ENCODE assay signal across 30 cellular contexts in the genomic region with DNA sequence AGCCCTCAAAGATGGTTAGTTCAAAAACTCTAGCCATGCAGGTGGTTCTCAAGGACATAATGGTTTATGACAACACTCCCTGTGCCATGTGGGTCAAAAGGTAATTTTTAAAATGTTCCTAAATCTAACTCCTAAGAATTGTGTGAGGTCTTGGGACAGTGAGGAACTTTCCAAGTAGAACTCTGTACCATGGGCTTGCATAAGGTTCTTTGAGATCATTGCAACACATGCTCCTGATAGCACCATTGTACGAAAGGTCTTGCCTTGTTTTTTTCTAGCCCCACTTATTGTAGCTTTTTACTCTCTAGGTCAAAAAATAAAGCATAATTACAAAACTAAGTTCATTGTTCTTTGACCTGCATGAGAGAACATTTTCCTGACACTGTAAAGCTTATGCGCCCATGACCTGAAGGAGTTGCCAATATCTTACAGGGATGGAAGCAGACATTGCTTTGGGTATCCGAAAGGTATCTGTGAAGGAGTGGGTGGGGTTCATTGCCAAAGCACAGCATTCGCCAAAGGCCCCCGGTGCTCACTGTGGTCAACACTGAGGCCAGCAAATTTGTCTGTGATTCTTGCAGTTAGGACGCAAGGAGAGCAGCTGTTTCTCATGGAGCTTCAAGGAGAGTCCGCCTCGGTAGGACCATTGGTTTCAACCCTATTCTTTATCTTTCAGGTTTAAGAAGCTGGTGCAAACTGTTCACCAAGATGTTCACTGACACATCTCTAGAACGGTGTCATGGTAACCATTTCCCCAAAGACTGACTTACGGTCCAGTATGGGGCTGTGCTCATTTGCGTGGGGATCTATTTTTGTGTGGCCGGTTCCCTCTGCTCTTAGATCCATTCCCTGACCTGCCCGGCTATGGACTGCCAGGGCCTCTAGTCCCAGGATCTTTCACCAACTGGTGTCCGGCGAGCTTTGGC. TPM values are rescaled to one million over a fixed set of nuclear protein-coding genes. Genes with fewer than 3 reads are reported as not detected.
A peak's percentile ranks its signal among the peaks of the same experiment; 100 is the strongest.
DNase-seq lines count a peak whose midpoint lies in the region; ATAC-seq and TF ChIP-seq lines count a peak whose summit lies in the region.
"Had no signal": no experiment of that assay in that cellular context is flagged by ENCODE, and none has a peak within 500 bp of the region (broad histone marks: within the 10 kb centered on the region; RNA-seq: fewer than 3 reads in every experiment).

No MANE protein-coding gene starts in this region.

- H3K36me3 ChIP-seq in Karpas-422 (ENCODE audit: insufficient read depth, low read length) (no peaks in the 10 kb centered on the region), suprapubic skin (no peaks in the 10 kb centered on the region), stomach (no peaks in the 10 kb centered on the region)
- H3K36me3 ChIP-seq: MG63, thyroid gland had no signal

- no peaks in the 10 kb centered on the region for H4K20me1 ChIP-seq in Karpas-422 (ENCODE audit: insufficient read depth, low read depth, low read length)

- H3K4me3 ChIP-seq in Karpas-422 (ENCODE audit: low read length) (no peak overlapping the region), suprapubic skin (no peak overlapping the region), stomach (no peak overlapping the region)
- H3K4me3 ChIP-seq: A549, K562, MG63, skin epidermis, thyroid gland had no signal

- no peak overlapping the region for H3K4me3 Mint-ChIP-seq in activated naive CD8-positive, alpha-beta T cell treated with anti-CD3 and anti-CD28 coated beads, Interleukin-2, amount 10 ng/mL, durations not matched to agents 7 days and 5 days
- no peak overlapping the region for H3K4me3 Mint-ChIP-seq in activated naive CD8-positive, alpha-beta T cell treated with anti-CD3 and anti-CD28 coated beads for 36 hours
- H3K4me3 Mint-ChIP-seq: activated CD4-positive, alpha-beta memory T cell treated with anti-CD3 and anti-CD28 coated beads for 36 hours; activated naive CD4-positive, alpha-beta T cell treated with anti-CD3 and anti-CD28 coated beads, Interleukin-2, amount 50 U/mL, for 24 hours; CD4-positive, alpha-beta memory T cell; H9; naive thymus-derived CD8-positive, alpha-beta T cell; stimulated activated naive CD8-positive, alpha-beta T cell treated with anti-CD3 and anti-CD28 coated beads, Interleukin-15, Interleukin-2, amounts not matched to agents 100 ng/mL and 50 ng/mL, for 24 hours had no signal

- no peaks in the 10 kb centered on the region for H3K79me2 ChIP-seq in Karpas-422 (ENCODE audit: low read length)

- H3K9me3 ChIP-seq in Karpas-422 (ENCODE audit: low read length) (no peaks in the 10 kb centered on the region), suprapubic skin (no peaks in the 10 kb centered on the region), stomach (no peaks in the 10 kb centered on the region)
- H3K9me3 ChIP-seq: A549, MG63, thyroid gland had no signal

- H3K36me3 Mint-ChIP-seq in activated naive CD8-positive, alpha-beta T cell treated with anti-CD3 and anti-CD28 coated beads, Interleukin-2, amount 10 ng/mL, durations not matched to agents 7 days and 5 days: no peaks in the 10 kb centered on the region
- no peaks in the 10 kb centered on the region for H3K36me3 Mint-ChIP-seq in activated naive CD8-positive, alpha-beta T cell treated with anti-CD3 and anti-CD28 coated beads for 36 hours
- H3K36me3 Mint-ChIP-seq: activated CD4-positive, alpha-beta memory T cell treated with anti-CD3 and anti-CD28 coated beads for 36 hours; activated naive CD4-positive, alpha-beta T cell treated with anti-CD3 and anti-CD28 coated beads, Interleukin-2, amount 50 U/mL, for 24 hours; CD4-positive, alpha-beta memory T cell; naive thymus-derived CD8-positive, alpha-beta T cell had no signal

- H3K27ac Mint-ChIP-seq in activated naive CD8-positive, alpha-beta T cell treated with anti-CD3 and anti-CD28 coated beads, Interleukin-2, amount 10 ng/mL, durations not matched to agents 7 days and 5 days: no peak overlapping the region
- H3K27ac Mint-ChIP-seq in activated naive CD8-positive, alpha-beta T cell treated with anti-CD3 and anti-CD28 coated beads for 36 hours: no peak overlapping the region
- H3K27ac Mint-ChIP-seq: activated CD4-positive, alpha-beta memory T cell treated with anti-CD3 and anti-CD28 coated beads for 36 hours; H9; naive thymus-derived CD8-positive, alpha-beta T cell; stimulated activated naive CD8-positive, alpha-beta T cell treated with anti-CD3 and anti-CD28 coated beads, Interleukin-15, Interleukin-2, amounts not matched to agents 100 ng/mL and 50 ng/mL, for 24 hours had no signal

- TF ChIP-seq CTCF in suprapubic skin (IDR thresholded peaks at IDR 0.05) (no peak), stomach (IDR thresholded peaks at IDR 0.05) (no peak)

- no peak overlapping the region for H3K9ac ChIP-seq in Karpas-422 (ENCODE audit: low read length)

- H3K4me2 ChIP-seq in Karpas-422 (ENCODE audit: low read depth, low read length, poor library complexity, severe bottlenecking): peak overlapping the region; percentile 41
- H3K4me2 ChIP-seq: A549 had no signal

- no peaks in the 10 kb centered on the region for H3K9me3 Mint-ChIP-seq in activated naive CD8-positive, alpha-beta T cell treated with anti-CD3 and anti-CD28 coated beads, Interleukin-2, amount 10 ng/mL, durations not matched to agents 7 days and 5 days
- no peaks in the 10 kb centered on the region for H3K9me3 Mint-ChIP-seq in activated naive CD8-positive, alpha-beta T cell treated with anti-CD3 and anti-CD28 coated beads for 36 hours
- H3K9me3 Mint-ChIP-seq: activated CD4-positive, alpha-beta memory T cell treated with anti-CD3 and anti-CD28 coated beads for 36 hours; activated naive CD4-positive, alpha-beta T cell treated with anti-CD3 and anti-CD28 coated beads, Interleukin-2, amount 50 U/mL, for 24 hours; H9; naive thymus-derived CD8-positive, alpha-beta T cell; stimulated activated naive CD8-positive, alpha-beta T cell treated with anti-CD3 and anti-CD28 coated beads, Interleukin-15, Interleukin-2, amounts not matched to agents 100 ng/mL and 50 ng/mL, for 24 hours had no signal

- peaks cover 15% of the 10 kb centered on the region for H3K27me3 Mint-ChIP-seq in activated naive CD8-positive, alpha-beta T cell treated with anti-CD3 and anti-CD28 coated beads, Interleukin-2, amount 10 ng/mL, durations not matched to agents 7 days and 5 days
- H3K27me3 Mint-ChIP-seq in activated naive CD8-positive, alpha-beta T cell treated with anti-CD3 and anti-CD28 coated beads for 36 hours: peaks cover 4% of the 10 kb centered on the region

- DNase-seq in activated naive CD8-positive, alpha-beta T cell treated with anti-CD3 and anti-CD28 coated beads, Interleukin-2, amount 10 ng/mL, durations not matched to agents 7 days and 5 days: peak; percentile 1
- no peak for DNase-seq in activated naive CD8-positive, alpha-beta T cell treated with anti-CD3 and anti-CD28 coated beads for 36 hours
- DNase-seq in Karpas-422 (peak; percentile 43), suprapubic skin (ENCODE audit: low spot score in 2 of 2) (peak; percentile 26 to 55), NCI-H1105 treated with DMSO at 0.1 percent for 48 hours (lab: John Stamatoyannopoulos, UW) (no peak), stomach (no peak), dermis blood vessel endothelial cell (no peak)
- DNase-seq: activated CD4-positive, alpha-beta memory T cell treated with anti-CD3 and anti-CD28 coated beads for 36 hours; activated CD8-positive, alpha-beta memory T cell treated with anti-CD3 and anti-CD28 coated beads, Interleukin-2, amount 50 U/mL, for 4 hours; CD4-positive, alpha-beta memory T cell; effector memory CD4-positive, alpha-beta T cell; glutamatergic neuron; H9; islet precursor cell; MG63; naive thymus-derived CD8-positive, alpha-beta T cell; NCI-H1417; NCI-H2029 treated with DMSO at 0.1 percent for 48 hours; NCI-H226; NCI-H748 treated with DMSO at 0.1 percent for 48 hours; nucleus accumbens; T-helper 1 cell; thyroid gland had no signal

- no peak for ATAC-seq in activated naive CD8-positive, alpha-beta T cell treated with anti-CD3 and anti-CD28 coated beads, Interleukin-2, amount 10 ng/mL, durations not matched to agents 7 days and 5 days (ENCODE audit: low read depth)
- peak; percentile 71 for ATAC-seq in HG02588 (IDR thresholded peaks at IDR 0.05; ENCODE audit: unreplicated experiment)
- ATAC-seq: A549; activated CD4-positive, CD25-positive, alpha-beta regulatory T cell treated with anti-CD3 and anti-CD28 coated beads, Interleukin-2, amount 50 U/mL, for 24 hours; K562; naive thymus-derived CD8-positive, alpha-beta T cell had no signal

- WGBS in suprapubic skin: 94% methylated on average over 15 of the region's 15 CpGs
- WGBS in stomach, 5 donors: 90 to 96% (median 94%) methylated on average over 15 of the region's 15 CpGs

- POLR2A ChIA-PET in activated naive CD8-positive, alpha-beta T cell treated with anti-CD3 and anti-CD28 coated beads, Interleukin-2, amount 10 ng/mL, durations not matched to agents 7 days and 5 days (lab: Charles Lee): no interaction called here

- H3K27me3 ChIP-seq in Karpas-422 (ENCODE audit: low read length) (no peaks in the 10 kb centered on the region), suprapubic skin (peaks cover 2% of the 10 kb centered on the region), stomach (no peaks in the 10 kb centered on the region)
- H3K27me3 ChIP-seq: MG63, thyroid gland had no signal

- H3K9me2 ChIP-seq in Karpas-422 (replicated peaks; ENCODE audit: insufficient read depth, low read length): no peaks in the 10 kb centered on the region

- H3K4me1 Mint-ChIP-seq in activated naive CD8-positive, alpha-beta T cell treated with anti-CD3 and anti-CD28 coated beads, Interleukin-2, amount 10 ng/mL, durations not matched to agents 7 days and 5 days: no peaks in the 10 kb centered on the region
- H3K4me1 Mint-ChIP-seq in activated naive CD8-positive, alpha-beta T cell treated with anti-CD3 and anti-CD28 coated beads for 36 hours: no peaks in the 10 kb centered on the region
- H3K4me1 Mint-ChIP-seq: activated naive CD4-positive, alpha-beta T cell treated with anti-CD3 and anti-CD28 coated beads, Interleukin-2, amount 50 U/mL, for 24 hours had no signal

- no peak for TF ChIP-seq EP300 in suprapubic skin (IDR thresholded peaks at IDR 0.05)
- no peak for TF ChIP-seq EP300 in stomach (IDR thresholded peaks at IDR 0.05)

- no peak overlapping the region for H2AFZ ChIP-seq in Karpas-422 (ENCODE audit: low read length)

- TF ChIP-seq POLR2A in suprapubic skin (IDR thresholded peaks at IDR 0.05) (no peak), stomach (IDR thresholded peaks at IDR 0.05) (no peak)

- intact Hi-C loops in stomach (cut with DNase I; ENCODE audit: low total_unique reads): loop anchor here (5.0 kb wide), 1 partner anchor 53 kb away; no protein-coding TSS in a partner anchor

- H3K27ac ChIP-seq in Karpas-422 (ENCODE audit: low read length): no peak overlapping the region
- H3K27ac ChIP-seq in suprapubic skin: no peak overlapping the region
- no peak overlapping the region for H3K27ac ChIP-seq in stomach
- H3K27ac ChIP-seq: A549, skin epidermis, thyroid gland had no signal

- H3K4me1 ChIP-seq in Karpas-422 (ENCODE audit: low read length) (peaks cover 23% of the 10 kb centered on the region), suprapubic skin (no peaks in the 10 kb centered on the region), stomach (no peaks in the 10 kb centered on the region)
- H3K4me1 ChIP-seq: A549, thyroid gland had no signal

RNA-seq across cellular contexts. Expression of gene PRKAG2, which starts 7.6 kb away (rescaled TPM):
- 10 to 100 TPM; 29.0 to 38.9 TPM for total RNA-seq in activated naive CD8-positive, alpha-beta T cell treated with anti-CD3 and anti-CD28 coated beads, Interleukin-2, amount 10 ng/mL, durations not matched to agents 7 days and 5 days
- 10 to 100 TPM; 18.7 to 19.4 TPM for total RNA-seq in activated naive CD8-positive, alpha-beta T cell treated with anti-CD3 and anti-CD28 coated beads for 36 hours
- 4.4 and 6.3 TPM in 2 replicates for total RNA-seq in Karpas-422 (2014; rRNA removed; shearing (Covaris generic); ENCODE audit: low replicate concordance)
- total RNA-seq in suprapubic skin (10 to 100 TPM; 16.5 to 40.0 (median 17.3) TPM), stomach (100 to 1,000 TPM in 1 of 5 donors, 10 to 100 TPM in 4; 56.7 to 302 (median 70.3) TPM), dermis blood vessel endothelial cell (16.8 and 21.4 TPM in 2 replicates)
- 10 to 100 TPM; 19.9 to 27.9 (median 26.3) TPM for polyA plus RNA-seq in stomach

Comparison
In these comparisons a context has a peak if more than half of its experiments do, and no peak if none do; other contexts are left out.
1. DNase-seq: peak in activated naive CD8-positive, alpha-beta T cell treated with anti-CD3 and anti-CD28 coated beads, Interleukin-2, amount 10 ng/mL, durations not matched to agents 7 days and 5 days (single experiment), Karpas-422 (single experiment) and suprapubic skin (2 of 2); none in activated naive CD8-positive, alpha-beta T cell treated with anti-CD3 and anti-CD28 coated beads for 36 hours (single experiment), NCI-H1105 treated with DMSO at 0.1 percent for 48 hours (single experiment), stomach (single experiment) and dermis blood vessel endothelial cell (single experiment).